Comparison of ENCODE assay signal across 18 cellular contexts in genomic region chr12:11895421-11896064, GRCh38.
DNase-seq lines count a peak whose midpoint lies in the region; ATAC-seq, FAIRE-seq and TF ChIP-seq lines count a peak whose summit lies in the region.
"Had no signal": no experiment of that assay in that cellular context is flagged by ENCODE, and none has a peak within 500 bp of the region (broad histone marks: within the 10 kb centered on the region; RNA-seq: fewer than 3 reads in every experiment).

No MANE protein-coding gene starts in this region.

- H3K4me1 ChIP-seq in BLaER1 (peaks cover 62% of the 10 kb centered on the region), OCI-LY1 (ENCODE audit: insufficient read depth, low read length, severe bottlenecking) (peaks cover 79% of the 10 kb centered on the region), left lung (peaks cover 0 to 23% of the 10 kb centered on the region in 2 donors)

- peaks cover 26% of the 10 kb centered on the region for H3K36me3 ChIP-seq in BLaER1
- peaks cover 4% of the 10 kb centered on the region; the same call in 1 of the 2 replicates for H3K36me3 ChIP-seq in OCI-LY1 (ENCODE audit: insufficient read depth, low read length)
- peaks cover 0 to 38% of the 10 kb centered on the region in 2 donors for H3K36me3 ChIP-seq in left lung

- H3K27me3 ChIP-seq in BLaER1 (no peaks in the 10 kb centered on the region), OCI-LY1 (ENCODE audit: insufficient read depth, low read length) (no peaks in the 10 kb centered on the region), left lung (no peaks in the 10 kb centered on the region)
- H3K27me3 ChIP-seq: brain microvascular endothelial cell, suprapubic skin had no signal

- intact Hi-C loops in left lung (cut with DNase I): no loop called here

- FAIRE-seq in GM12892 (lab: Jason Lieb, UNC): no peak
- FAIRE-seq: frontal cortex had no signal

- H3K4me2 ChIP-seq in BLaER1 (peak overlapping the region; percentile 90), OCI-LY1 (ENCODE audit: low read length) (peak overlapping the region; percentile 56)

- no peaks in the 10 kb centered on the region for H3K9me2 ChIP-seq in OCI-LY1 (ENCODE audit: low read depth, low read length)

- no peaks in the 10 kb centered on the region for H3K79me2 ChIP-seq in OCI-LY1 (ENCODE audit: insufficient read depth, low read length)

- TF ChIP-seq POLR2A in GM12892 (IDR thresholded peaks at IDR 0.05; ENCODE audit: low read depth, low read length): peak; percentile 45; the same call in 1 of the 2 replicates

- TF ChIP-seq CTCF in OCI-LY1 (IDR thresholded peaks at IDR 0.05; ENCODE audit: low read length): no peak
- no peak for TF ChIP-seq CTCF in left lung (IDR thresholded peaks at IDR 0.05)

- no peak overlapping the region for H3K9ac ChIP-seq in BLaER1
- H3K9ac ChIP-seq in OCI-LY1 (ENCODE audit: low read length): peak overlapping the region; percentile 57
- H3K9ac ChIP-seq: GM23248 had no signal

- peak; percentile 17 for ATAC-seq in left lung

- no peaks in the 10 kb centered on the region for H3K9me3 ChIP-seq in BLaER1
- H3K9me3 ChIP-seq in OCI-LY1 (ENCODE audit: low read length): no peaks in the 10 kb centered on the region
- H3K9me3 ChIP-seq in left lung: no peaks in the 10 kb centered on the region
- H3K9me3 ChIP-seq: Caco-2, suprapubic skin had no signal

- H4K20me1 ChIP-seq in BLaER1: no peaks in the 10 kb centered on the region
- H4K20me1 ChIP-seq in OCI-LY1 (ENCODE audit: insufficient read depth, low read length): no peaks in the 10 kb centered on the region

- no peak overlapping the region for H2AFZ ChIP-seq in OCI-LY1 (ENCODE audit: low read length)
- H2AFZ ChIP-seq: GM23248 had no signal

- H3K27ac ChIP-seq in BLaER1: peak overlapping the region; percentile 77
- peak overlapping the region; percentile 99 for H3K27ac ChIP-seq in OCI-LY1 (ENCODE audit: low read depth, low read length, poor library complexity, severe bottlenecking)
- peak overlapping the region in 1 of 2 donors; percentile 31 for H3K27ac ChIP-seq in left lung
- H3K27ac ChIP-seq: brain microvascular endothelial cell, epithelial cell of prostate, GM23248, suprapubic skin had no signal

- H3K4me3 ChIP-seq in BLaER1 (no peak overlapping the region), OCI-LY1 (ENCODE audit: low read depth, low read length, poor library complexity, severe bottlenecking) (peak overlapping the region; percentile 16), left lung (no peak overlapping the region)
- H3K4me3 ChIP-seq: GM23248, suprapubic skin had no signal

- H3F3A ChIP-seq in OCI-LY1 (ENCODE audit: insufficient read depth, low read length): no peaks in the 10 kb centered on the region

- DNase-seq in GM12892 (ENCODE audit: insufficient read length) (no peak), left lung (no peak), amniotic stem cell (lab: John Stamatoyannopoulos, UW) (no peak), mesenteric fat pad (ENCODE audit: low spot score) (no peak), retina (no peak), C1 segment of cervical spinal cord (lab: John Stamatoyannopoulos, UW) (no peak)
- DNase-seq: brain microvascular endothelial cell, Caco-2, GM23248, IMR-90, NCI-H1092, NCI-H2171, SHP77 had no signal
